Comparison of ENCODE assay signal across 8 cellular contexts in genomic region chr3:63864008-63864871, GRCh38.
DNase-seq lines count a peak whose midpoint lies in the region; TF ChIP-seq lines count a peak whose summit lies in the region.

No MANE protein-coding gene starts in this region.

- H3K4me3 ChIP-seq in HEK293 (ENCODE audit: low read depth, low read length) = peak overlapping the region; percentile 96

- POLR2A ChIA-PET in HEK293 (lab: Yijun Ruan, JAX) = interaction anchor here (0.7 to 0.9 kb wide), 3 partner anchors 12 to 48 kb away, joined by 3 to 5 read pairs (median 5); partner anchors contain the start of gene SCAANT1

- no peaks in the 10 kb centered on the region for H3K9me3 ChIP-seq in HEK293 (ENCODE audit: control insufficient read depth, insufficient read depth, low read depth, low read length)

- CTCF ChIA-PET in HEK293 (lab: Yijun Ruan, JAX) = interaction anchor here (0.6 kb wide), 1 partner anchor 13 kb away, joined by 3 read pairs; no protein-coding TSS in a partner anchor

- DNase-seq in GM13977 (ENCODE audit: low spot score) = peak; percentile 80
- peak; percentile 47 for DNase-seq in MV-4-11 (lab: John Stamatoyannopoulos, UW)
- DNase-seq in activated T-cell treated with anti-CD3 and anti-CD28 coated beads, Interleukin-2, amount 50 U/mL, for 48 hours = peak; percentile 65 to 68
- DNase-seq in fibroblast of peridontal ligament (ENCODE audit: extremely low read depth) = peak; percentile 27
- DNase-seq in nephron progenitor cell = no peak
- DNase-seq in substantia nigra (lab: John Stamatoyannopoulos, UW) = peak in 35 of 49 donors; percentile 4 to 72 (median 29)
- DNase-seq in NCI-H2029 (lab: John Stamatoyannopoulos, UW) = no peak

- no peaks in the 10 kb centered on the region for H3K27me3 Mint-ChIP-seq in nephron progenitor cell (ENCODE audit: low read depth, poor library complexity)

- peaks cover 25% of the 10 kb centered on the region for H3K36me3 Mint-ChIP-seq in nephron progenitor cell (ENCODE audit: low read depth)

- peaks cover 36% of the 10 kb centered on the region for H3K4me1 Mint-ChIP-seq in nephron progenitor cell

- peaks cover 0 to 4% of the 10 kb centered on the region in 2 experiments; a peak in 1 of 3 replicates for H3K36me3 ChIP-seq in HEK293 (ENCODE audit: control insufficient read depth in 2 of 2, insufficient read depth in 1 of 2, low read length in 2 of 2)

- H3K4me3 Mint-ChIP-seq in nephron progenitor cell = peak overlapping the region; percentile 90

- no peak for TF ChIP-seq CTCF in GM13977 (IDR thresholded peaks at IDR 0.05; ENCODE audit: extremely low read depth, insufficient read depth, missing control alignments)
- TF ChIP-seq CTCF in HEK293 (tag by site-specific recombination; IDR thresholded peaks at IDR 0.05) = no peak
- no peak for TF ChIP-seq CTCF in nephron progenitor cell (IDR thresholded peaks at IDR 0.05)

- H3K27ac Mint-ChIP-seq in nephron progenitor cell = peak overlapping the region; percentile 37

- H3K4me1 ChIP-seq in HEK293 (ENCODE audit: control insufficient read depth, insufficient read depth, low read length) = no peaks in the 10 kb centered on the region; the same call in 1 of the 2 replicates

- in situ Hi-C loops in GM13977 (cut with MboI; ENCODE audit: low pct_unique_long_range_greater_than_20kb, low sequenced_read_pairs, unreplicated experiment) = no loop called here

- H3K9me3 Mint-ChIP-seq in nephron progenitor cell = no peaks in the 10 kb centered on the region

- H3K27ac ChIP-seq in HEK293 (ENCODE audit: extremely low read depth, low read depth, low read length) (peak overlapping the region; percentile 53; the same call in 1 of the 2 replicates), substantia nigra (ENCODE audit: low read depth, low read length, poor library complexity, severe bottlenecking) (peak overlapping the region; percentile 70)

TF ChIP-seq in HEK293, 187 proteins besides CTCF, POLR2A, EP300 and RAD21:
- TF ChIP-seq ZNF654 (tag by site-specific recombination; IDR thresholded peaks at IDR 0.05; ENCODE audit: low read depth) (no peak), ZNF561 (tag by site-specific recombination; IDR thresholded peaks at IDR 0.05; ENCODE audit: borderline replicate concordance) (no peak), ZXDB (tag by site-specific recombination; IDR thresholded peaks at IDR 0.05) (peak; percentile 85), ZBTB20 (tag by site-specific recombination; IDR thresholded peaks at IDR 0.05) (peak; percentile 82; the same call in 1 of the 2 replicates), SP3 (tag by site-specific recombination; IDR thresholded peaks at IDR 0.05) (peak; percentile 71), ZIC2 (tag by site-specific recombination; IDR thresholded peaks at IDR 0.05) (peak; percentile 37), ZBTB8A (tag by site-specific recombination; IDR thresholded peaks at IDR 0.05) (peak; percentile 80), ZNF398 (tag by site-specific recombination; IDR thresholded peaks at IDR 0.05) (peak; percentile 68; the same call in 1 of the 2 replicates), ZBTB26 (tag by site-specific recombination; optimal IDR thresholded peaks at IDR 0.05) (peak; percentile 83), ZFHX2 (tag by site-specific recombination; conservative IDR thresholded peaks at IDR 0.05) (peak; percentile 55), GLIS2 (tag by site-specific recombination; IDR thresholded peaks at IDR 0.05) (peak; percentile 94), SP2 (tag by site-specific recombination; IDR thresholded peaks at IDR 0.05) (peak; percentile 26), ZNF426 (tag by site-specific recombination; IDR thresholded peaks at IDR 0.05) (no peak), ZBTB17 (tag by site-specific recombination; IDR thresholded peaks at IDR 0.05) (0 out of 2 replicates have a peak, but pooled peaks have one; percentile 21), ZNF548 (tag by site-specific recombination; IDR thresholded peaks at IDR 0.05) (no peak), ZNF335 (tag by site-specific recombination; conservative IDR thresholded peaks at IDR 0.05) (peak; percentile 66), KLF8 (tag by site-specific recombination; IDR thresholded peaks at IDR 0.05) (peak; percentile 27; the same call in 1 of the 2 replicates), GLIS1 (tag by site-specific recombination; IDR thresholded peaks at IDR 0.05) (peak; percentile 80), EGR2 (tag by site-specific recombination; IDR thresholded peaks at IDR 0.05; ENCODE audit: low read depth) (0 out of 2 replicates have a peak, but pooled peaks have one; percentile 14), ZNF341 (tag by site-specific recombination; IDR thresholded peaks at IDR 0.05; ENCODE audit: low read depth) (peak; percentile 52), KLF9 (tag by site-specific recombination; IDR thresholded peaks at IDR 0.05; ENCODE audit: low read depth) (peak; percentile 33; the same call in 1 of the 2 replicates)
- TF ChIP-seq, protein P1, sequence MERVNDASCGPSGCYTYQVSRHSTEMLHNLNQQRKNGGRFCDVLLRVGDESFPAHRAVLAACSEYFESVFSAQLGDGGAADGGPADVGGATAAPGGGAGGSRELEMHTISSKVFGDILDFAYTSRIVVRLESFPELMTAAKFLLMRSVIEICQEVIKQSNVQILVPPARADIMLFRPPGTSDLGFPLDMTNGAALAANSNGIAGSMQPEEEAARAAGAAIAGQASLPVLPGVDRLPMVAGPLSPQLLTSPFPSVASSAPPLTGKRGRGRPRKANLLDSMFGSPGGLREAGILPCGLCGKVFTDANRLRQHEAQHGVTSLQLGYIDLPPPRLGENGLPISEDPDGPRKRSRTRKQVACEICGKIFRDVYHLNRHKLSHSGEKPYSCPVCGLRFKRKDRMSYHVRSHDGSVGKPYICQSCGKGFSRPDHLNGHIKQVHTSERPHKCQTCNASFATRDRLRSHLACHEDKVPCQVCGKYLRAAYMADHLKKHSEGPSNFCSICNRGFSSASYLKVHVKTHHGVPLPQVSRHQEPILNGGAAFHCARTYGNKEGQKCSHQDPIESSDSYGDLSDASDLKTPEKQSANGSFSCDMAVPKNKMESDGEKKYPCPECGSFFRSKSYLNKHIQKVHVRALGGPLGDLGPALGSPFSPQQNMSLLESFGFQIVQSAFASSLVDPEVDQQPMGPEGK (tag by site-specific recombination; IDR thresholded peaks at IDR 0.05) = peak; percentile 38; the same call in 1 of the 2 replicates
- TF ChIP-seq, protein P2, sequence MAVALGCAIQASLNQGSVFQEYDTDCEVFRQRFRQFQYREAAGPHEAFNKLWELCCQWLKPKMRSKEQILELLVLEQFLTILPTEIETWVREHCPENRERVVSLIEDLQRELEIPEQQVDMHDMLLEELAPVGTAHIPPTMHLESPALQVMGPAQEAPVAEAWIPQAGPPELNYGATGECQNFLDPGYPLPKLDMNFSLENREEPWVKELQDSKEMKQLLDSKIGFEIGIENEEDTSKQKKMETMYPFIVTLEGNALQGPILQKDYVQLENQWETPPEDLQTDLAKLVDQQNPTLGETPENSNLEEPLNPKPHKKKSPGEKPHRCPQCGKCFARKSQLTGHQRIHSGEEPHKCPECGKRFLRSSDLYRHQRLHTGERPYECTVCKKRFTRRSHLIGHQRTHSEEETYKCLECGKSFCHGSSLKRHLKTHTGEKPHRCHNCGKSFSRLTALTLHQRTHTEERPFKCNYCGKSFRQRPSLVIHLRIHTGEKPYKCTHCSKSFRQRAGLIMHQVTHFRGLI (tag by site-specific recombination; IDR thresholded peaks at IDR 0.05) = no peak

Comparison
In these comparisons a context has a peak if more than half of its experiments do, and no peak if none do; other contexts are left out.
1. DNase-seq: peak in GM13977 (single experiment), MV-4-11 (single experiment), activated T-cell treated with anti-CD3 and anti-CD28 coated beads, Interleukin-2, amount 50 U/mL, for 48 hours (2 of 2), fibroblast of peridontal ligament (single experiment) and substantia nigra (35 of 49); none in nephron progenitor cell (single experiment) and NCI-H2029 (single experiment).